1 cellular context compared by ENCODE assay signal in the genomic region with DNA sequence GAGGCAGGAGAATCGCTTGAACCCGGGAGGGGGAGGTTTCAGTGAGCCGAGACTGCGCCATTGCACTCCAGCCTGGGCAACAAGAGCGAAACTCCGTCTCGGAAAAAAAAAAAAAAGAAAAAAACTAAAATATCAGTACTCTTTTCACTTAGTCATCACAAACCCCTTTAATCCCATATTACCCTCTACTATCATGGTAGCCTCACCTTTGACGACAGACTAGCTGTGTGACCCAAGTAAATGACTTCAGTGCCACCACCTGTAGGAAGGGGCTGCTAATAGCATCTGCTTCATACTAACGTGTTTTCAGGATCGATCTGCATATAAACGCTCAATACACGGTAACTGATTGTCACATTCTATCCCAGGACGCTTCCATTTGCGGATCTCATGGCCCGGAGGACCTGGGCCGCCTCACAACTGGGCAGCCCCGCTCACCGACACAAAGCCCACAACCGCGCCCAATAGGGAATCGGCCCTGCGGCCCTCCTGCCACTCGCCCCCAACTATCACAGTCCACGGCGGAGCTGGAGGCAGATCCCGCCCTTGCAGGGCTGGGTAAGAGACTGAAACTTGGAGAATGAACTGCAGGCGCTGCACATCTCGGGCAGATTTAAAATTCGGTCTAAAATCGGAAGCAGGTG.
A peak's percentile ranks its signal among the peaks of the same experiment; 100 is the strongest.
TF ChIP-seq lines count a peak whose summit lies in the region.

No MANE protein-coding gene starts in this region.

TF ChIP-seq in HepG2, 621 proteins besides CTCF, POLR2A, EP300 and RAD21 (continued from another document and continues in another):
- TF ChIP-seq, protein P1, sequence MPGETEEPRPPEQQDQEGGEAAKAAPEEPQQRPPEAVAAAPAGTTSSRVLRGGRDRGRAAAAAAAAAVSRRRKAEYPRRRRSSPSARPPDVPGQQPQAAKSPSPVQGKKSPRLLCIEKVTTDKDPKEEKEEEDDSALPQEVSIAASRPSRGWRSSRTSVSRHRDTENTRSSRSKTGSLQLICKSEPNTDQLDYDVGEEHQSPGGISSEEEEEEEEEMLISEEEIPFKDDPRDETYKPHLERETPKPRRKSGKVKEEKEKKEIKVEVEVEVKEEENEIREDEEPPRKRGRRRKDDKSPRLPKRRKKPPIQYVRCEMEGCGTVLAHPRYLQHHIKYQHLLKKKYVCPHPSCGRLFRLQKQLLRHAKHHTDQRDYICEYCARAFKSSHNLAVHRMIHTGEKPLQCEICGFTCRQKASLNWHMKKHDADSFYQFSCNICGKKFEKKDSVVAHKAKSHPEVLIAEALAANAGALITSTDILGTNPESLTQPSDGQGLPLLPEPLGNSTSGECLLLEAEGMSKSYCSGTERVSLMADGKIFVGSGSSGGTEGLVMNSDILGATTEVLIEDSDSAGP (CRISPR knock-in tag; IDR thresholded peaks at IDR 0.05; ENCODE audit: borderline replicate concordance), result no peak
- TF ChIP-seq MBNL3 (CRISPR knock-in tag; conservative IDR thresholded peaks at IDR 0.05) (no peak), CENPT (CRISPR knock-in tag; IDR thresholded peaks at IDR 0.05; ENCODE audit: low read depth) (0 out of 2 replicates have a peak, but pooled peaks have one; percentile 11), ZNF20 (CRISPR knock-in tag; IDR thresholded peaks at IDR 0.05) (peak; percentile 0; the same call in 1 of the 2 replicates), THAP11 (CRISPR knock-in tag; IDR thresholded peaks at IDR 0.05) (no peak), ZNF468 (CRISPR knock-in tag; IDR thresholded peaks at IDR 0.05) (no peak), FOXM1 (CRISPR knock-in tag; IDR thresholded peaks at IDR 0.05) (0 out of 2 replicates have a peak, but pooled peaks have one; percentile 18), ZNF549 (CRISPR knock-in tag; IDR thresholded peaks at IDR 0.05) (no peak), ZBTB7B (CRISPR knock-in tag; IDR thresholded peaks at IDR 0.05) (peak; percentile 32; the same call in 1 of the 2 replicates), JUN (CRISPR knock-in tag; IDR thresholded peaks at IDR 0.05) (0 out of 2 replicates have a peak, but pooled peaks have one; percentile 41), RELA (CRISPR knock-in tag; IDR thresholded peaks at IDR 0.05) (no peak), AHR (CRISPR knock-in tag; IDR thresholded peaks at IDR 0.05) (no peak), ZNF34 (CRISPR knock-in tag; IDR thresholded peaks at IDR 0.05; ENCODE audit: borderline replicate concordance) (peak; percentile 41; the same call in 1 of the 2 replicates), MTF1 (CRISPR knock-in tag; IDR thresholded peaks at IDR 0.05) (peak; percentile 26; the same call in 1 of the 2 replicates), HNRNPL (IDR thresholded peaks at IDR 0.05; ENCODE audit: low read depth, low read length) (0 out of 2 replicates have a peak, but pooled peaks have one; percentile 17), SIN3B (IDR thresholded peaks at IDR 0.05; ENCODE audit: low read length) (0 out of 2 replicates have a peak, but pooled peaks have one; percentile 17), ZNF207 (IDR thresholded peaks at IDR 0.05; ENCODE audit: borderline replicate concordance) (no peak), SMAD3 (CRISPR knock-in tag; IDR thresholded peaks at IDR 0.05) (peak; percentile 14; the same call in 1 of the 2 replicates), CBX2 (IDR thresholded peaks at IDR 0.05; ENCODE audit: low read depth, low read length) (no peak), CBX2 (CRISPR knock-in tag; IDR thresholded peaks at IDR 0.05; ENCODE audit: low read depth) (no peak), PAWR (CRISPR knock-in tag; IDR thresholded peaks at IDR 0.05; ENCODE audit: borderline replicate concordance) (no peak), REXO4 (CRISPR knock-in tag; IDR thresholded peaks at IDR 0.05; ENCODE audit: borderline replicate concordance) (no peak), CEBPB (IDR thresholded peaks at IDR 0.05; ENCODE audit: borderline replicate concordance, low read depth, low read length) (no peak), ZNF775 (CRISPR knock-in tag; IDR thresholded peaks at IDR 0.05; ENCODE audit: borderline replicate concordance) (0 out of 2 replicates have a peak, but pooled peaks have one; percentile 18), MIER3 (CRISPR knock-in tag; IDR thresholded peaks at IDR 0.05; ENCODE audit: borderline replicate concordance) (no peak), NCOA5 (CRISPR knock-in tag; IDR thresholded peaks at IDR 0.05) (0 out of 2 replicates have a peak, but pooled peaks have one; percentile 29), TEAD2 (CRISPR knock-in tag; IDR thresholded peaks at IDR 0.05) (no peak), BHLHE40 (IDR thresholded peaks at IDR 0.05; ENCODE audit: low read length) (no peak), KLF6 (CRISPR knock-in tag; IDR thresholded peaks at IDR 0.05) (no peak), NFKB2 (CRISPR knock-in tag; IDR thresholded peaks at IDR 0.05; ENCODE audit: borderline replicate concordance) (no peak), GFI1 (CRISPR knock-in tag; IDR thresholded peaks at IDR 0.05; ENCODE audit: borderline replicate concordance) (no peak), HOXA7 (CRISPR knock-in tag; IDR thresholded peaks at IDR 0.05) (no peak), SUZ12 (IDR thresholded peaks at IDR 0.05; ENCODE audit: low read depth, low read length) (no peak), ATF7-NPFF (CRISPR knock-in tag; IDR thresholded peaks at IDR 0.05; ENCODE audit: low read depth) (no peak), HOXA5 (CRISPR knock-in tag; IDR thresholded peaks at IDR 0.05) (0 out of 2 replicates have a peak, but pooled peaks have one; percentile 26), PHF21A (CRISPR knock-in tag; IDR thresholded peaks at IDR 0.05) (no peak), CCDC6 (CRISPR knock-in tag; IDR thresholded peaks at IDR 0.05) (peak; percentile 59; the same call in 1 of the 2 replicates), ZBTB1 (CRISPR knock-in tag; IDR thresholded peaks at IDR 0.05; ENCODE audit: borderline replicate concordance) (no peak), ZC3H13 (CRISPR knock-in tag; IDR thresholded peaks at IDR 0.05) (no peak), MED13 (CRISPR knock-in tag; IDR thresholded peaks at IDR 0.05) (0 out of 2 replicates have a peak, but pooled peaks have one; percentile 33), CBFB (CRISPR knock-in tag; IDR thresholded peaks at IDR 0.05) (0 out of 2 replicates have a peak, but pooled peaks have one; percentile 5), KAT2B (IDR thresholded peaks at IDR 0.05; ENCODE audit: borderline replicate concordance, low read depth, low read length) (peak; percentile 25; the same call in 1 of the 2 replicates), PHF8 (CRISPR knock-in tag; IDR thresholded peaks at IDR 0.05) (peak; percentile 47; the same call in 1 of the 2 replicates), ZNF234 (CRISPR knock-in tag; conservative IDR thresholded peaks at IDR 0.05) (no peak), SIX4 (CRISPR knock-in tag; IDR thresholded peaks at IDR 0.05) (no peak), SP2 (CRISPR knock-in tag; IDR thresholded peaks at IDR 0.05) (no peak), ZNF430 (CRISPR knock-in tag; IDR thresholded peaks at IDR 0.05) (0 out of 2 replicates have a peak, but pooled peaks have one; percentile 6)
- TF ChIP-seq, protein P2, sequence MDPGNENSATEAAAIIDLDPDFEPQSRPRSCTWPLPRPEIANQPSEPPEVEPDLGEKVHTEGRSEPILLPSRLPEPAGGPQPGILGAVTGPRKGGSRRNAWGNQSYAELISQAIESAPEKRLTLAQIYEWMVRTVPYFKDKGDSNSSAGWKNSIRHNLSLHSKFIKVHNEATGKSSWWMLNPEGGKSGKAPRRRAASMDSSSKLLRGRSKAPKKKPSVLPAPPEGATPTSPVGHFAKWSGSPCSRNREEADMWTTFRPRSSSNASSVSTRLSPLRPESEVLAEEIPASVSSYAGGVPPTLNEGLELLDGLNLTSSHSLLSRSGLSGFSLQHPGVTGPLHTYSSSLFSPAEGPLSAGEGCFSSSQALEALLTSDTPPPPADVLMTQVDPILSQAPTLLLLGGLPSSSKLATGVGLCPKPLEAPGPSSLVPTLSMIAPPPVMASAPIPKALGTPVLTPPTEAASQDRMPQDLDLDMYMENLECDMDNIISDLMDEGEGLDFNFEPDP (CRISPR knock-in tag; conservative IDR thresholded peaks at IDR 0.05), result 0 out of 2 replicates have a peak, but pooled peaks have one; percentile 30
- TF ChIP-seq, protein P3, sequence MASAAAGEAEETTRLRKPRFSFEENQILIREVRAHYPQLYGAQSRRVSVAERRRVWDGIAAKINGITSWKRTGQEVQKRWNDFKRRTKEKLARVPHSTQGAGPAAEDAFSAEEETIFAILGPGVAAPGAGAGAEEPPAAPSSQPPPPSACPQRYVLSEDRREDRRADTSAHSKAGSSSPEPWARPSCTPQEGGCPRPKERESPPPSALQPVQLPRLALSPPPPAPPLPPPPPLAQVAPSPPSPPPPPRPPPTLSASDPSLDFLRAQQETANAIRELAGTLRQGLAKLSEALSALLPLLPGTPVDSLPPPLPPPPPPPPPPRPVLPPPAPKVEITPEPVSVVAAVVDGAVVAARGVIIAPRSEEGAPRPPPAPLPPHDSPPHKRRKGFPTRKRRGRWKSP (CRISPR knock-in tag; IDR thresholded peaks at IDR 0.05), result no peak
- TF ChIP-seq, protein P4, sequence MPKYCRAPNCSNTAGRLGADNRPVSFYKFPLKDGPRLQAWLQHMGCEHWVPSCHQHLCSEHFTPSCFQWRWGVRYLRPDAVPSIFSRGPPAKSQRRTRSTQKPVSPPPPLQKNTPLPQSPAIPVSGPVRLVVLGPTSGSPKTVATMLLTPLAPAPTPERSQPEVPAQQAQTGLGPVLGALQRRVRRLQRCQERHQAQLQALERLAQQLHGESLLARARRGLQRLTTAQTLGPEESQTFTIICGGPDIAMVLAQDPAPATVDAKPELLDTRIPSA (CRISPR knock-in tag; IDR thresholded peaks at IDR 0.05; ENCODE audit: borderline replicate concordance), result no peak
- TF ChIP-seq, protein P5, sequence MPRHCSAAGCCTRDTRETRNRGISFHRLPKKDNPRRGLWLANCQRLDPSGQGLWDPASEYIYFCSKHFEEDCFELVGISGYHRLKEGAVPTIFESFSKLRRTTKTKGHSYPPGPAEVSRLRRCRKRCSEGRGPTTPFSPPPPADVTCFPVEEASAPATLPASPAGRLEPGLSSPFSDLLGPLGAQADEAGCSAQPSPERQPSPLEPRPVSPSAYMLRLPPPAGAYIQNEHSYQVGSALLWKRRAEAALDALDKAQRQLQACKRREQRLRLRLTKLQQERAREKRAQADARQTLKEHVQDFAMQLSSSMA (CRISPR knock-in tag; IDR thresholded peaks at IDR 0.05), result no peak
- TF ChIP-seq, protein P6, sequence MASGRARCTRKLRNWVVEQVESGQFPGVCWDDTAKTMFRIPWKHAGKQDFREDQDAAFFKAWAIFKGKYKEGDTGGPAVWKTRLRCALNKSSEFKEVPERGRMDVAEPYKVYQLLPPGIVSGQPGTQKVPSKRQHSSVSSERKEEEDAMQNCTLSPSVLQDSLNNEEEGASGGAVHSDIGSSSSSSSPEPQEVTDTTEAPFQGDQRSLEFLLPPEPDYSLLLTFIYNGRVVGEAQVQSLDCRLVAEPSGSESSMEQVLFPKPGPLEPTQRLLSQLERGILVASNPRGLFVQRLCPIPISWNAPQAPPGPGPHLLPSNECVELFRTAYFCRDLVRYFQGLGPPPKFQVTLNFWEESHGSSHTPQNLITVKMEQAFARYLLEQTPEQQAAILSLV (CRISPR knock-in tag; IDR thresholded peaks at IDR 0.05; ENCODE audit: borderline replicate concordance), result 0 out of 2 replicates have a peak, but pooled peaks have one; percentile 5
- TF ChIP-seq, protein P7, sequence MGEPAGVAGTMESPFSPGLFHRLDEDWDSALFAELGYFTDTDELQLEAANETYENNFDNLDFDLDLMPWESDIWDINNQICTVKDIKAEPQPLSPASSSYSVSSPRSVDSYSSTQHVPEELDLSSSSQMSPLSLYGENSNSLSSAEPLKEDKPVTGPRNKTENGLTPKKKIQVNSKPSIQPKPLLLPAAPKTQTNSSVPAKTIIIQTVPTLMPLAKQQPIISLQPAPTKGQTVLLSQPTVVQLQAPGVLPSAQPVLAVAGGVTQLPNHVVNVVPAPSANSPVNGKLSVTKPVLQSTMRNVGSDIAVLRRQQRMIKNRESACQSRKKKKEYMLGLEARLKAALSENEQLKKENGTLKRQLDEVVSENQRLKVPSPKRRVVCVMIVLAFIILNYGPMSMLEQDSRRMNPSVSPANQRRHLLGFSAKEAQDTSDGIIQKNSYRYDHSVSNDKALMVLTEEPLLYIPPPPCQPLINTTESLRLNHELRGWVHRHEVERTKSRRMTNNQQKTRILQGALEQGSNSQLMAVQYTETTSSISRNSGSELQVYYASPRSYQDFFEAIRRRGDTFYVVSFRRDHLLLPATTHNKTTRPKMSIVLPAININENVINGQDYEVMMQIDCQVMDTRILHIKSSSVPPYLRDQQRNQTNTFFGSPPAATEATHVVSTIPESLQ (CRISPR knock-in tag; conservative IDR thresholded peaks at IDR 0.05), result no peak
- TF ChIP-seq, protein P8, sequence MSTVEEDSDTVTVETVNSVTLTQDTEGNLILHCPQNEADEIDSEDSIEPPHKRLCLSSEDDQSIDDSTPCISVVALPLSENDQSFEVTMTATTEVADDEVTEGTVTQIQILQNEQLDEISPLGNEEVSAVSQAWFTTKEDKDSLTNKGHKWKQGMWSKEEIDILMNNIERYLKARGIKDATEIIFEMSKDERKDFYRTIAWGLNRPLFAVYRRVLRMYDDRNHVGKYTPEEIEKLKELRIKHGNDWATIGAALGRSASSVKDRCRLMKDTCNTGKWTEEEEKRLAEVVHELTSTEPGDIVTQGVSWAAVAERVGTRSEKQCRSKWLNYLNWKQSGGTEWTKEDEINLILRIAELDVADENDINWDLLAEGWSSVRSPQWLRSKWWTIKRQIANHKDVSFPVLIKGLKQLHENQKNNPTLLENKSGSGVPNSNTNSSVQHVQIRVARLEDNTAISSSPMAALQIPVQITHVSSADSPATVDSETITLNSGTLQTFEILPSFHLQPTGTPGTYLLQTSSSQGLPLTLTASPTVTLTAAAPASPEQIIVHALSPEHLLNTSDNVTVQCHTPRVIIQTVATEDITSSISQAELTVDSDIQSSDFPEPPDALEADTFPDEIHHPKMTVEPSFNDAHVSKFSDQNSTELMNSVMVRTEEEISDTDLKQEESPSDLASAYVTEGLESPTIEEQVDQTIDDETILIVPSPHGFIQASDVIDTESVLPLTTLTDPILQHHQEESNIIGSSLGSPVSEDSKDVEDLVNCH (CRISPR knock-in tag; IDR thresholded peaks at IDR 0.05), result no peak
- TF ChIP-seq, protein P9, sequence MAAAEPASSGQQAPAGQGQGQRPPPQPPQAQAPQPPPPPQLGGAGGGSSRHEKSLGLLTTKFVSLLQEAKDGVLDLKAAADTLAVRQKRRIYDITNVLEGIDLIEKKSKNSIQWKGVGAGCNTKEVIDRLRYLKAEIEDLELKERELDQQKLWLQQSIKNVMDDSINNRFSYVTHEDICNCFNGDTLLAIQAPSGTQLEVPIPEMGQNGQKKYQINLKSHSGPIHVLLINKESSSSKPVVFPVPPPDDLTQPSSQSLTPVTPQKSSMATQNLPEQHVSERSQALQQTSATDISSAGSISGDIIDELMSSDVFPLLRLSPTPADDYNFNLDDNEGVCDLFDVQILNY (CRISPR knock-in tag; conservative IDR thresholded peaks at IDR 0.05), result no peak
- TF ChIP-seq, protein P10, sequence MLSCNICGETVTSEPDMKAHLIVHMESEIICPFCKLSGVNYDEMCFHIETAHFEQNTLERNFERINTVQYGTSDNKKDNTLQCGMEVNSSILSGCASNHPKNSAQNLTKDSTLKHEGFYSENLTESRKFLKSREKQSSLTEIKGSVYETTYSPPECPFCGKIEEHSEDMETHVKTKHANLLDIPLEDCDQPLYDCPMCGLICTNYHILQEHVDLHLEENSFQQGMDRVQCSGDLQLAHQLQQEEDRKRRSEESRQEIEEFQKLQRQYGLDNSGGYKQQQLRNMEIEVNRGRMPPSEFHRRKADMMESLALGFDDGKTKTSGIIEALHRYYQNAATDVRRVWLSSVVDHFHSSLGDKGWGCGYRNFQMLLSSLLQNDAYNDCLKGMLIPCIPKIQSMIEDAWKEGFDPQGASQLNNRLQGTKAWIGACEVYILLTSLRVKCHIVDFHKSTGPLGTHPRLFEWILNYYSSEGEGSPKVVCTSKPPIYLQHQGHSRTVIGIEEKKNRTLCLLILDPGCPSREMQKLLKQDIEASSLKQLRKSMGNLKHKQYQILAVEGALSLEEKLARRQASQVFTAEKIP (CRISPR knock-in tag; IDR thresholded peaks at IDR 0.05; ENCODE audit: borderline replicate concordance), result no peak
